9 cellular contexts compared by ENCODE assay signal in genomic region chr3:185933374-185933950, GRCh38. TPM values are rescaled to one million over a fixed set of nuclear protein-coding genes. Genes with fewer than 3 reads are reported as not detected.
DNase-seq lines count a peak whose midpoint lies in the region; ATAC-seq and TF ChIP-seq lines count a peak whose summit lies in the region.
"Had no signal": no experiment of that assay in that cellular context is flagged by ENCODE, and none has a peak within 500 bp of the region (broad histone marks: within the 10 kb centered on the region; RNA-seq: fewer than 3 reads in every experiment).

No MANE protein-coding gene starts in this region.

- peaks cover 36% of the 10 kb centered on the region for H3K36me3 Mint-ChIP-seq in type B pancreatic cell

- H3K4me1 Mint-ChIP-seq in type B pancreatic cell (ENCODE audit: unreplicated experiment), result peaks cover 63% of the 10 kb centered on the region

- peak overlapping the region; percentile 100 for H3K4me3 Mint-ChIP-seq in type B pancreatic cell

- H3K4me1 ChIP-seq in heart right ventricle (peaks cover 22 to 83% (median 73%) of the 10 kb centered on the region in 9 donors), adipocyte (ENCODE audit: control insufficient read depth, insufficient read depth, low read length) (peaks cover 71% of the 10 kb centered on the region), liver (ENCODE audit: control insufficient read depth in 4 of 4, insufficient read depth in 4 of 4, low read length in 3 of 4) (peaks cover 9 to 68% (median 67%) of the 10 kb centered on the region in 4 donors)

- peaks cover 4% of the 10 kb centered on the region for H3K9me3 Mint-ChIP-seq in type B pancreatic cell

- TF ChIP-seq RAD21 in liver (IDR thresholded peaks at IDR 0.05), result no peak

- intact Hi-C loops in heart right ventricle (cut with DNase I) (loop anchor here in 5 of 10 donors (10.0 kb wide), 5 partner anchors 109 to 1569 kb away; partner anchors contain the start of genes IGF2BP2 (in 3 of the 5), CLCN2 (in 1 of the 5), POLR2H (in 1 of the 5) and ST6GAL1 (in 1 of the 5)), Right ventricle myocardium superior (cut with DNase I) (no loop called here)

- peak overlapping the region in 1 of 10 donors; percentile 16 for H3K27ac ChIP-seq in heart right ventricle
- H3K27ac ChIP-seq in liver (ENCODE audit: low read depth in 1 of 2, low read length in 2 of 2), result no peak overlapping the region

- TF ChIP-seq CTCF in heart right ventricle (IDR thresholded peaks at IDR 0.05), result no peak
- TF ChIP-seq CTCF in liver (IDR thresholded peaks at IDR 0.05; ENCODE audit: low read depth, low read length, missing input control), result no peak
- TF ChIP-seq CTCF in type B pancreatic cell (conservative IDR thresholded peaks at IDR 0.05), result no peak

- DNase-seq in heart right ventricle, result no peak
- no peak for DNase-seq in Right ventricle myocardium superior
- DNase-seq in adipocyte (ENCODE audit: low read depth), result no peak
- DNase-seq in type B pancreatic cell (ENCODE audit: extremely low spot score, unreplicated experiment), result no peak
- no peak for DNase-seq in GOT3 (lab: John Stamatoyannopoulos, UW)
- DNase-seq: NCI-H524 treated with DMSO at 0.1 percent for 48 hours had no signal

- no peak for ATAC-seq in heart right ventricle
- no peak for ATAC-seq in Right ventricle myocardium superior (ENCODE audit: poor library complexity)
- ATAC-seq in HG03097 (IDR thresholded peaks at IDR 0.05; ENCODE audit: low FRiP score, unreplicated experiment), result no peak
- ATAC-seq in GM21576 (IDR thresholded peaks at IDR 0.05; ENCODE audit: unreplicated experiment), result no peak

- H3K4me3 ChIP-seq in heart right ventricle (peak overlapping the region in 8 of 10 donors; percentile 80 to 100 (median 96)), adipocyte (ENCODE audit: low read length) (peak overlapping the region; percentile 92), liver (ENCODE audit: low read depth in 1 of 3, low read length in 3 of 3) (peak overlapping the region in 1 of 3 donors; percentile 70)

- H3K9me3 ChIP-seq in heart right ventricle (no peaks in the 10 kb centered on the region), adipocyte (ENCODE audit: control insufficient read depth, low read length) (no peaks in the 10 kb centered on the region), liver (ENCODE audit: control insufficient read depth in 4 of 4, low read length in 3 of 4) (no peaks in the 10 kb centered on the region)

- peaks cover 8% of the 10 kb centered on the region for H3K27me3 Mint-ChIP-seq in type B pancreatic cell

- H3K36me3 ChIP-seq in heart right ventricle (peaks cover 0 to 32% (median 0%) of the 10 kb centered on the region in 9 donors), adipocyte (ENCODE audit: control insufficient read depth, insufficient read depth, low read length, severe bottlenecking) (peaks cover 7% of the 10 kb centered on the region), liver (ENCODE audit: control insufficient read depth in 4 of 4, insufficient read depth in 3 of 4, low read depth in 1 of 4, low read length in 3 of 4) (peaks cover 0 to 3% (median 2%) of the 10 kb centered on the region in 4 donors)

- H3K27me3 ChIP-seq in heart right ventricle, result no peaks in the 10 kb centered on the region
- H3K27me3 ChIP-seq in adipocyte (replicated peaks; ENCODE audit: control insufficient read depth, insufficient read depth, low read length), result no peaks in the 10 kb centered on the region
- no peaks in the 10 kb centered on the region for H3K27me3 ChIP-seq in liver (ENCODE audit: control insufficient read depth in 4 of 4, insufficient read depth in 4 of 4, low read length in 3 of 4)

- peak overlapping the region; percentile 100 for H3K27ac Mint-ChIP-seq in type B pancreatic cell

- H3K9ac ChIP-seq in adipocyte (ENCODE audit: low read length), result peak overlapping the region; percentile 97
- H3K9ac ChIP-seq in liver (ENCODE audit: low read depth in 1 of 2, low read length in 2 of 2), result peak overlapping the region; percentile 3 to 24

TF ChIP-seq in liver, 16 proteins besides CTCF, POLR2A, EP300 and RAD21:
- TF ChIP-seq HNF4A (conservative IDR thresholded peaks at IDR 0.05) (no peak), SP1 (IDR thresholded peaks at IDR 0.05) (no peak), NR2F2 (IDR thresholded peaks at IDR 0.05) (no peak), TAF1 (conservative IDR thresholded peaks at IDR 0.05) (no peak), GABPA (IDR thresholded peaks at IDR 0.05 in 1 of 2, conservative IDR thresholded peaks at IDR 0.05 in 1 of 2) (no peak)

RNA-seq across cellular contexts. Expression of gene TRA2B, which starts 4.4 kb away (rescaled TPM):
- total RNA-seq in heart right ventricle (10 to 100 TPM; 46.3 to 75.9 (median 52.1) TPM), Right ventricle myocardium superior (41.4 TPM), liver (100 to 1,000 TPM in 1 of 2 donors, 10 to 100 TPM in 1; 96.2 to 106 TPM), type B pancreatic cell (ENCODE audit: low replicate concordance) (136 and 205 TPM in 2 replicates)
- polyA plus RNA-seq in heart right ventricle (10 to 100 TPM; 43.6 to 44.5 TPM), liver (10 to 100 TPM; 31.8 to 44.5 TPM)
